ENCODE assay signal across 11 cellular contexts in genomic region chr6:5486214-5486613, GRCh38.
DNase-seq lines count a peak whose midpoint lies in the region; ATAC-seq and TF ChIP-seq lines count a peak whose summit lies in the region.
"Had no signal": no experiment of that assay in that cellular context is flagged by ENCODE, and none has a peak within 500 bp of the region (broad histone marks: within the 10 kb centered on the region; RNA-seq: fewer than 3 reads in every experiment).

No MANE protein-coding gene starts in this region.

- no peaks in the 10 kb centered on the region for H3K27me3 ChIP-seq in osteoblast (ENCODE audit: insufficient read depth, low read length)
- no peaks in the 10 kb centered on the region for H3K27me3 ChIP-seq in psoas muscle (ENCODE audit: insufficient read depth in 3 of 3, low read length in 2 of 3)
- H3K27me3 ChIP-seq in gastrocnemius medialis, result no peaks in the 10 kb centered on the region

- H3K9me3 ChIP-seq in osteoblast (ENCODE audit: low read depth, low read length), result no peaks in the 10 kb centered on the region
- no peaks in the 10 kb centered on the region for H3K9me3 ChIP-seq in psoas muscle
- no peaks in the 10 kb centered on the region for H3K9me3 ChIP-seq in gastrocnemius medialis

- H3K79me2 ChIP-seq in osteoblast (ENCODE audit: insufficient read depth, low read length), result no peaks in the 10 kb centered on the region

- in situ Hi-C loops in GM13976 (cut with MboI; ENCODE audit: low sequenced_read_pairs, unreplicated experiment) (no loop called here), gastrocnemius medialis (cut with MboI; ENCODE audit: low sequenced_read_pairs in 4 of 4) (no loop called here)

- no peaks in the 10 kb centered on the region for H4K20me1 ChIP-seq in osteoblast (ENCODE audit: insufficient read depth, low read length)

- H2AFZ ChIP-seq in osteoblast (ENCODE audit: low read length), result no peak overlapping the region

- no peak overlapping the region for H3K4me3 ChIP-seq in osteoblast (ENCODE audit: insufficient read depth, low read length)
- no peak overlapping the region for H3K4me3 ChIP-seq in psoas muscle
- H3K4me3 ChIP-seq in gastrocnemius medialis, result no peak overlapping the region

- TF ChIP-seq POLR2A in gastrocnemius medialis (IDR thresholded peaks at IDR 0.05), result no peak

- no peaks in the 10 kb centered on the region for H3K4me1 ChIP-seq in osteoblast (ENCODE audit: insufficient read depth, low read length)
- no peaks in the 10 kb centered on the region for H3K4me1 ChIP-seq in psoas muscle
- H3K4me1 ChIP-seq in gastrocnemius medialis, result peaks cover under 1 to 4% of the 10 kb centered on the region in 2 donors

- DNase-seq in GM13976 (ENCODE audit: low spot score) (peak; percentile 47), osteoblast (ENCODE audit: insufficient read length, low spot score, missing footprints) (no peak), psoas muscle (no peak), HuH-7.5 (ENCODE audit: low spot score) (no peak), gastrocnemius medialis (no peak)
- DNase-seq: hypothalamus, midbrain, NCI-H2029 treated with DMSO at 0.1 percent for 48 hours had no signal

- TF ChIP-seq CTCF in GM13976 (IDR thresholded peaks at IDR 0.05; ENCODE audit: borderline replicate concordance, control extremely low read depth, extremely low read depth, insufficient read depth, missing control alignments) (no peak), osteoblast (IDR thresholded peaks at IDR 0.05; ENCODE audit: extremely low read depth, low read depth, low read length) (no peak), psoas muscle (IDR thresholded peaks at IDR 0.05) (no peak), gastrocnemius medialis (IDR thresholded peaks at IDR 0.05 in 4 of 5, conservative IDR thresholded peaks at IDR 0.05 in 1 of 5) (no peak)

- 88 to 89% (median 88%) methylated on average over 2 of the region's 2 CpGs for WGBS in psoas muscle, 3 donors

- no peak overlapping the region for H3K27ac ChIP-seq in osteoblast (ENCODE audit: low read depth, low read length)
- H3K27ac ChIP-seq in psoas muscle, result no peak overlapping the region
- H3K27ac ChIP-seq in gastrocnemius medialis, result no peak overlapping the region

- no peak overlapping the region for H3K4me2 ChIP-seq in osteoblast (ENCODE audit: insufficient read depth, low read length)

- peak; percentile 94 for ATAC-seq in GM19351 (IDR thresholded peaks at IDR 0.05; ENCODE audit: unreplicated experiment)
- ATAC-seq in HG02763 (IDR thresholded peaks at IDR 0.05; ENCODE audit: unreplicated experiment), result peak; percentile 89
- peak; percentile 93 for ATAC-seq in HG03460 (IDR thresholded peaks at IDR 0.05; ENCODE audit: unreplicated experiment)
- ATAC-seq in psoas muscle, result no peak
- ATAC-seq in gastrocnemius medialis, result no peak

- H3K36me3 ChIP-seq in osteoblast (ENCODE audit: insufficient read depth, low read length) (no peaks in the 10 kb centered on the region), psoas muscle (ENCODE audit: insufficient read depth in 1 of 2, low read depth in 1 of 2) (no peaks in the 10 kb centered on the region), gastrocnemius medialis (no peaks in the 10 kb centered on the region)

- intact Hi-C loops in psoas muscle (cut with DNase I) (no loop called here), gastrocnemius medialis (cut with DNase I; ENCODE audit: low total_unique reads) (no loop called here)

Comparison
In these comparisons a context has a peak if more than half of its experiments do, and no peak if none do; other contexts are left out.
1. ATAC-seq: peak in GM19351 (single experiment), HG02763 (single experiment) and HG03460 (single experiment); none in psoas muscle (0 of 4) and gastrocnemius medialis (0 of 2).